ENCODE assay signal across 17 cellular contexts in genomic region chr11:15117751-15118150, GRCh38. TPM values are rescaled to one million over a fixed set of nuclear protein-coding genes. Genes with fewer than 3 reads are reported as not detected.
"Had no signal": no experiment of that assay in that cellular context is flagged by ENCODE, and none has a peak within 500 bp of the region (broad histone marks: within the 10 kb centered on the region; RNA-seq: fewer than 3 reads in every experiment).

No MANE protein-coding gene starts in this region.

- H3K36me3 ChIP-seq: SJCRH30, transverse colon had no signal

- H3K9me3 Mint-ChIP-seq: activated naive CD4-positive, alpha-beta T cell treated with anti-CD3 and anti-CD28 coated beads for 36 hours; activated T-helper 2 cell treated with anti-CD3 and anti-CD28 coated beads, Interferon-gamma antibody, Interleukin-2, Interleukin-4, amounts not matched to agents 10 μg/mL and 5 μg/mL and 100 μg/mL, durations not matched to agents 14 hours and 24 hours and 36 hours had no signal

- H3K9me3 ChIP-seq: SJCRH30, transverse colon had no signal

- H3K4me3 ChIP-seq: dorsolateral prefrontal cortex, SJCRH30, skin epidermis, transverse colon had no signal

- H3K4me3 Mint-ChIP-seq: activated naive CD4-positive, alpha-beta T cell treated with anti-CD3 and anti-CD28 coated beads for 36 hours had no signal

- H3K27me3 ChIP-seq: SJCRH30 had no signal

- H3K4me1 ChIP-seq: parathyroid adenoma, SJCRH30 had no signal

- DNase-seq: activated CD4-positive, alpha-beta T cell treated with anti-CD3 and anti-CD28 coated beads, Interleukin-2, amount 50 U/mL, for 4 hours; glutamatergic neuron; kidney glomerular epithelial cell; retina; SJCRH30; stimulated activated CD4-positive, alpha-beta T cell treated with anti-CD3 and anti-CD28 coated beads, Interleukin-15, amount 100 ng/mL, for 24 hours; stimulated activated CD4-positive, alpha-beta T cell treated with anti-CD3 and anti-CD28 coated beads, Interleukin-4, amount 100 ng/mL, for 1 hour; stimulated activated naive CD4-positive, alpha-beta T cell; SW 1271; transverse colon had no signal

- H3K27ac Mint-ChIP-seq: activated naive CD4-positive, alpha-beta T cell treated with anti-CD3 and anti-CD28 coated beads for 36 hours; activated T-helper 2 cell treated with anti-CD3 and anti-CD28 coated beads, Interferon-gamma antibody, Interleukin-2, Interleukin-4, amounts not matched to agents 10 μg/mL and 5 μg/mL and 100 μg/mL, durations not matched to agents 14 hours and 24 hours and 36 hours had no signal

- H3K27ac ChIP-seq: dorsolateral prefrontal cortex, parathyroid adenoma, SJCRH30, skin epidermis had no signal

RNA-seq across cellular contexts. Expression of gene INSC, which starts 3.0 kb away (rescaled TPM):
- total RNA-seq: myocyte, SJCRH30, subcutaneous adipose tissue had no signal

RNA-seq across cellular contexts. Expression of gene CALCB, which starts 44.4 kb away (rescaled TPM):
- total RNA-seq: myocyte, SJCRH30 had no signal
